Comparison of ENCODE assay signal across 14 cellular contexts in the genomic region with DNA sequence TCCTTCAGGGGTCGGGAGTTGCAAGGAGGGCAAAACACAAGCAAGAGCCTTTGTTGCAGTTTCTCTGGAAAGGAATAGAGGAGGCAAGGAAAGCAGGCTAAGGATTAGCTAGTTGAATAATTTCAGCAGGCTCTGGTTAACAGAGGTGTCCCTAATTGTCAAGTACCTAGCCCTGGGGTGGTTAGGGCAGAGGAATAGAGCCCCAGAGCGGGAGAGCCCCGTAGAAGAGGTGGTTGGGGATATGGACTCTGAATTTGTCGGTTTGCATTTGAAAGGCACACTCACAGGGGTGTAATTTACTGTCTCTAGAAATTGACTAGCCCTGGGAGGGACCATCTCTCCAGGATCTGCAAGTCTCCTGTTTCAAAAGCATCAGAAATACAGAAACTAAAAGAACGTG.
A peak's percentile ranks its signal among the peaks of the same experiment; 100 is the strongest.
DNase-seq lines count a peak whose midpoint lies in the region; ATAC-seq lines count a peak whose summit lies in the region.
"Had no signal": no experiment of that assay in that cellular context is flagged by ENCODE, and none has a peak within 500 bp of the region (broad histone marks: within the 10 kb centered on the region; RNA-seq: fewer than 3 reads in every experiment).

No MANE protein-coding gene starts in this region.

- no peaks in the 10 kb centered on the region for H3K79me1 ChIP-seq in mesendoderm (ENCODE audit: low read length)

- no peak overlapping the region for H3K4ac ChIP-seq in mesendoderm (ENCODE audit: low read depth, low read length)

- H3K36me3 ChIP-seq in NT2/D1 (ENCODE audit: insufficient read depth, insufficient read length, low read length): no peaks in the 10 kb centered on the region
- no peaks in the 10 kb centered on the region for H3K36me3 ChIP-seq in mesendoderm (ENCODE audit: control insufficient read depth, insufficient read depth, low read length)
- H3K36me3 ChIP-seq: HAP-1 had no signal

- no peak overlapping the region for H4K5ac ChIP-seq in mesendoderm (ENCODE audit: low read length)

- H4K8ac ChIP-seq in mesendoderm (ENCODE audit: low read depth, low read length): no peak overlapping the region

- H3K56ac ChIP-seq in mesendoderm (ENCODE audit: low read length): no peak overlapping the region

- no peaks in the 10 kb centered on the region for H3K79me2 ChIP-seq in mesendoderm (ENCODE audit: control insufficient read depth, insufficient read depth, low read length)

- peaks cover 91% of the 10 kb centered on the region for H3K27me3 ChIP-seq in NT2/D1 (ENCODE audit: insufficient read depth, insufficient read length)
- H3K27me3 ChIP-seq in mesendoderm (ENCODE audit: insufficient read depth, low read length, poor library complexity): no peaks in the 10 kb centered on the region

- no peak overlapping the region for H2BK120ac ChIP-seq in mesendoderm (ENCODE audit: low read depth, low read length)

- H3K4me3 ChIP-seq in NT2/D1 (ENCODE audit: insufficient read length, low read depth): no peak overlapping the region
- no peak overlapping the region for H3K4me3 ChIP-seq in mesendoderm (ENCODE audit: low read length)
- H3K4me3 ChIP-seq: A549, HAP-1 had no signal

- no peak overlapping the region for H2BK15ac ChIP-seq in mesendoderm (replicated peaks; ENCODE audit: low read depth)

- H3K18ac ChIP-seq in mesendoderm (ENCODE audit: low read length): no peak overlapping the region

- no peak overlapping the region for H3K23ac ChIP-seq in mesendoderm (ENCODE audit: low read length)

- H3K27ac ChIP-seq in mesendoderm (ENCODE audit: low read depth, low read length): no peak overlapping the region
- H3K27ac ChIP-seq: A549 had no signal

- ATAC-seq in GM18502 (IDR thresholded peaks at IDR 0.05; ENCODE audit: poor library complexity, unreplicated experiment): no peak
- ATAC-seq: A549; CD8-positive, alpha-beta T cell; HepG2 had no signal

- H3K9ac ChIP-seq in NT2/D1 (ENCODE audit: insufficient read length, low read depth) (no peak overlapping the region), mesendoderm (ENCODE audit: low read length) (no peak overlapping the region)

- no peak overlapping the region for H2AK5ac ChIP-seq in mesendoderm (ENCODE audit: low read length)

- H3K4me1 ChIP-seq in NT2/D1 (ENCODE audit: insufficient read depth, insufficient read length) (no peaks in the 10 kb centered on the region), mesendoderm (ENCODE audit: control insufficient read depth, low read depth, low read length) (peaks cover 8% of the 10 kb centered on the region)
- H3K4me1 ChIP-seq: A549, HAP-1 had no signal

- H2BK5ac ChIP-seq in mesendoderm (ENCODE audit: low read length): no peak overlapping the region

- no peak overlapping the region for H3K4me2 ChIP-seq in mesendoderm (ENCODE audit: low read length)
- H3K4me2 ChIP-seq: A549 had no signal

- DNase-seq in NT2/D1 (ENCODE audit: low read depth, low spot score) (peak; percentile 90), iPS DF 19.7 (ENCODE audit: low read depth, low spot score) (peak; percentile 85), mesendoderm (peak; percentile 46), NCI-H526 (lab: John Stamatoyannopoulos, UW) (no peak)
- DNase-seq in NK-92 treated with Interleukin-12 subunit alpha and Interleukin-12 subunit beta, amount 100 ng/mL, for 24 hours (lab: John Stamatoyannopoulos, UW): no peak
- DNase-seq in stimulated activated CD4-positive, alpha-beta T cell treated with anti-CD3 and anti-CD28 coated beads, Interleukin-12 subunit alpha, Interleukin-12 subunit beta, amount 100 ng/mL, for 4 hours: no peak
- DNase-seq: CD8-positive, alpha-beta T cell; COR-L47; DND-41; GF-D8 had no signal

- WGBS in mesendoderm (ENCODE audit: extremely low coverage, insufficient coverage, low lambda C conversion rate): no CpG with 5 or more reads among the region's 5 CpGs

- peaks cover 47% of the 10 kb centered on the region for H3K9me3 ChIP-seq in NT2/D1 (ENCODE audit: insufficient read depth, low read length)
- H3K9me3 ChIP-seq: A549, HAP-1 had no signal

Comparison
In these comparisons a context has a peak if more than half of its experiments do, and no peak if none do; other contexts are left out.
1. DNase-seq: peak in NT2/D1 (single experiment), iPS DF 19.7 (single experiment) and mesendoderm (single experiment); none in NCI-H526 (0 of 2), NK-92 treated with Interleukin-12 subunit alpha and Interleukin-12 subunit beta, amount 100 ng/mL, for 24 hours (single experiment) and stimulated activated CD4-positive, alpha-beta T cell treated with anti-CD3 and anti-CD28 coated beads, Interleukin-12 subunit alpha, Interleukin-12 subunit beta, amount 100 ng/mL, for 4 hours (single experiment).